In genomic region chr14:22872833-22873520, GRCh38 we compare ENCODE assay signal across 8 cellular contexts. TPM values are rescaled to one million over a fixed set of nuclear protein-coding genes. Genes with fewer than 3 reads are reported as not detected.
DNase-seq lines count a peak whose midpoint lies in the region; ATAC-seq and TF ChIP-seq lines count a peak whose summit lies in the region.

No MANE protein-coding gene starts in this region.

- intact Hi-C loops in activated CD4-positive, alpha-beta T cell treated with anti-CD3 and anti-CD28 coated beads, Interleukin-2, amount 10 ng/mL, durations not matched to agents 24 days and 14 days (cut with micrococcal nuclease), result loop anchor here (1.0 to 5.0 kb wide), 3 partner anchors 14 to 301 kb away; no protein-coding TSS in a partner anchor
- intact Hi-C loops in left lung (cut with DNase I), result no loop called here

- DNase-seq in activated CD4-positive, alpha-beta T cell treated with anti-CD3 and anti-CD28 coated beads, Interleukin-2, amount 10 ng/mL, durations not matched to agents 24 days and 14 days, result no peak
- DNase-seq in activated CD4-positive, alpha-beta T cell treated with anti-CD3 and anti-CD28 coated beads, Interleukin-2, amount 50 U/mL, for 1 hour, result no peak
- peak; percentile 44 for DNase-seq in adipocyte (ENCODE audit: low read depth)
- DNase-seq in left lung, result no peak
- no peak for DNase-seq in suprapubic skin (ENCODE audit: low spot score in 2 of 2)
- no peak for DNase-seq in LoVo (ENCODE audit: low spot score)
- DNase-seq in germinal center (ENCODE audit: low spot score), result no peak

- H3K9me3 Mint-ChIP-seq in activated CD4-positive, alpha-beta T cell treated with anti-CD3 and anti-CD28 coated beads, Interleukin-2, amount 10 ng/mL, durations not matched to agents 24 days and 14 days, result no peaks in the 10 kb centered on the region

- H3K27ac Mint-ChIP-seq in activated CD4-positive, alpha-beta T cell treated with anti-CD3 and anti-CD28 coated beads, Interleukin-2, amount 10 ng/mL, durations not matched to agents 24 days and 14 days, result peak overlapping the region; percentile 89

- TF ChIP-seq POLR2A in suprapubic skin (IDR thresholded peaks at IDR 0.05), result no peak

- H3K4me3 ChIP-seq in adipocyte (ENCODE audit: low read length) (peak overlapping the region; percentile 81), left lung (peak overlapping the region; percentile 97 to 98), suprapubic skin (peak overlapping the region; percentile 86)

- 34% methylated on average over 10 of the region's 10 CpGs for WGBS in suprapubic skin

- TF ChIP-seq CTCF in left lung (IDR thresholded peaks at IDR 0.05) (no peak), suprapubic skin (IDR thresholded peaks at IDR 0.05) (no peak)

- no peaks in the 10 kb centered on the region for H3K27me3 Mint-ChIP-seq in activated CD4-positive, alpha-beta T cell treated with anti-CD3 and anti-CD28 coated beads, Interleukin-2, amount 10 ng/mL, durations not matched to agents 24 days and 14 days

- H3K36me3 Mint-ChIP-seq in activated CD4-positive, alpha-beta T cell treated with anti-CD3 and anti-CD28 coated beads, Interleukin-2, amount 10 ng/mL, durations not matched to agents 24 days and 14 days (ENCODE audit: low read depth), result peaks cover 42% of the 10 kb centered on the region

- H3K9me3 ChIP-seq in adipocyte (ENCODE audit: control insufficient read depth, low read length) (no peaks in the 10 kb centered on the region), left lung (no peaks in the 10 kb centered on the region), suprapubic skin (no peaks in the 10 kb centered on the region)

- peaks cover 19% of the 10 kb centered on the region for H3K4me1 ChIP-seq in adipocyte (ENCODE audit: control insufficient read depth, insufficient read depth, low read length)
- peaks cover 8 to 37% of the 10 kb centered on the region in 2 donors for H3K4me1 ChIP-seq in left lung
- peaks cover 28% of the 10 kb centered on the region for H3K4me1 ChIP-seq in suprapubic skin

- H3K4me3 Mint-ChIP-seq in activated CD4-positive, alpha-beta T cell treated with anti-CD3 and anti-CD28 coated beads, Interleukin-2, amount 10 ng/mL, durations not matched to agents 24 days and 14 days, result peak overlapping the region; percentile 86

- no peak for TF ChIP-seq EP300 in suprapubic skin (IDR thresholded peaks at IDR 0.05)

- peak overlapping the region; percentile 93 for H3K9ac ChIP-seq in adipocyte (ENCODE audit: low read length)

- no peak for ATAC-seq in left lung
- ATAC-seq in GM19328 (IDR thresholded peaks at IDR 0.05; ENCODE audit: unreplicated experiment), result no peak

- H3K36me3 ChIP-seq in adipocyte (ENCODE audit: control insufficient read depth, insufficient read depth, low read length, severe bottlenecking), result peaks cover 42% of the 10 kb centered on the region
- H3K36me3 ChIP-seq in left lung, result peaks cover 0 to 48% of the 10 kb centered on the region in 2 donors
- H3K36me3 ChIP-seq in suprapubic skin, result peaks cover 48% of the 10 kb centered on the region

- peaks cover 18% of the 10 kb centered on the region for H3K4me1 Mint-ChIP-seq in activated CD4-positive, alpha-beta T cell treated with anti-CD3 and anti-CD28 coated beads, Interleukin-2, amount 10 ng/mL, durations not matched to agents 24 days and 14 days

- H3K27ac ChIP-seq in left lung, result peak overlapping the region; percentile 97 to 100
- peak overlapping the region; percentile 98 for H3K27ac ChIP-seq in suprapubic skin

- H3K27me3 ChIP-seq in adipocyte (replicated peaks; ENCODE audit: control insufficient read depth, insufficient read depth, low read length), result no peaks in the 10 kb centered on the region
- no peaks in the 10 kb centered on the region for H3K27me3 ChIP-seq in left lung
- H3K27me3 ChIP-seq in suprapubic skin, result no peaks in the 10 kb centered on the region

RNA-seq across cellular contexts. Expression of gene LRP10, which starts 1.4 kb away (rescaled TPM):
- 34.2 and 35.2 TPM in 2 replicates for total RNA-seq in activated CD4-positive, alpha-beta T cell treated with anti-CD3 and anti-CD28 coated beads, Interleukin-2, amount 10 ng/mL, durations not matched to agents 24 days and 14 days
- 100 to 1,000 TPM; 141 to 147 TPM for total RNA-seq in left lung
- 100 to 1,000 TPM in 3 of 4 donors, 10 to 100 TPM in 1; 97.8 to 170 (median 157) TPM for total RNA-seq in suprapubic skin

RNA-seq across cellular contexts. Expression of gene REM2, which starts 10.0 kb away (rescaled TPM):
- 0.28 and 0.33 TPM in 2 replicates for total RNA-seq in activated CD4-positive, alpha-beta T cell treated with anti-CD3 and anti-CD28 coated beads, Interleukin-2, amount 10 ng/mL, durations not matched to agents 24 days and 14 days
- total RNA-seq in left lung (under 1 TPM; 0.29 to 0.73 TPM), suprapubic skin (1 to 10 TPM in 2 of 4 donors, under 1 TPM in 2; 0.89 to 5.4 (median 1.2) TPM)

RNA-seq across cellular contexts. Expression of gene MMP14, which starts 36.6 kb away (rescaled TPM):
- 2.1 and 3.2 TPM in 2 replicates for total RNA-seq in activated CD4-positive, alpha-beta T cell treated with anti-CD3 and anti-CD28 coated beads, Interleukin-2, amount 10 ng/mL, durations not matched to agents 24 days and 14 days
- total RNA-seq in left lung (100 to 1,000 TPM; 201 to 225 TPM), suprapubic skin (100 to 1,000 TPM; 106 to 161 (median 128) TPM)

RNA-seq across cellular contexts. Expression of gene MRPL52, which starts 43.3 kb away (rescaled TPM):
- 189 and 194 TPM in 2 replicates for total RNA-seq in activated CD4-positive, alpha-beta T cell treated with anti-CD3 and anti-CD28 coated beads, Interleukin-2, amount 10 ng/mL, durations not matched to agents 24 days and 14 days
- total RNA-seq in left lung (10 to 100 TPM; 72.3 to 84.7 TPM), suprapubic skin (10 to 100 TPM; 35.5 to 84.5 (median 74.2) TPM)

RNA-seq across cellular contexts. Expression of gene RBM23, which starts 46.0 kb away (rescaled TPM):
- 82.7 and 90.2 TPM in 2 replicates for total RNA-seq in activated CD4-positive, alpha-beta T cell treated with anti-CD3 and anti-CD28 coated beads, Interleukin-2, amount 10 ng/mL, durations not matched to agents 24 days and 14 days
- total RNA-seq in left lung (10 to 100 TPM; 64.9 to 81.8 TPM), suprapubic skin (100 to 1,000 TPM in 1 of 4 donors, 10 to 100 TPM in 3; 64.5 to 104 (median 93.0) TPM)

Comparison
In these comparisons a context has a peak if more than half of its experiments do, and no peak if none do; other contexts are left out.
1. RNA of gene MMP14, which starts 36.6 kb away (total RNA-seq): 201 to 225 TPM in left lung and 106 to 161 TPM in suprapubic skin; 2.1 to 3.2 TPM in activated CD4-positive, alpha-beta T cell treated with anti-CD3 and anti-CD28 coated beads, Interleukin-2, amount 10 ng/mL, durations not matched to agents 24 days and 14 days; every median in the first group is over 10 times any median in the second.
2. Peak in every context shown above with its lines, with median percentiles within 50 percentile points of each other: H3K4me3 ChIP-seq.